ENCODE assay signal across 8 cellular contexts in the genomic region with DNA sequence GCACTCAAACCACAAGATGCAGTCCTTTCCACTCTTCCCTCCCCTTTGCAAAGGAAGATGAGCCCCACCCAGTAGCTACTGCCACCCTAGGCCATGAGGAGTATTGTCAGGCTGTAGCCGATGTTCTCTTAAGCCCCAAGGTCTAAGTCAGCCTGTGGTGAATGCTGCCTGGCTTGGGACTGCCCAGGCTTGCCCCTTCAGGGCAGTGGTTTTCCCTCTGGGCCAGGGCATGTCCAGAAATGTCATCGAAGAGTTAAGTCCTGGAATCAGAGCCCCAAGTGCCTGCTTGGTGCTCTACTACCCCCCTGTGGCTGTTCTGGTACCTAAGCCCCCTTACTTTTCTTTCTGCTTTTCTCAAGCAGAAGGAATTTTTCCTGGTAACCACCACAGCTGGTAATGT. TPM values are rescaled to one million over a fixed set of nuclear protein-coding genes. Genes with fewer than 3 reads are reported as not detected.
A peak's percentile ranks its signal among the peaks of the same experiment; 100 is the strongest.
DNase-seq lines count a peak whose midpoint lies in the region; ATAC-seq, FAIRE-seq and TF ChIP-seq lines count a peak whose summit lies in the region.

No MANE protein-coding gene starts in this region.

- 0 out of 2 replicates have a peak overlapping the region, but pooled peaks have one; percentile 40 for H2AFZ ChIP-seq in K562 (ENCODE audit: low read depth, low read length)

- CTCF ChIA-PET in K562 (lab: Yijun Ruan, JAX; ENCODE audit: low intra/inter-chr PET ratio): no interaction called here

- no peaks in the 10 kb centered on the region for H3K9me1 ChIP-seq in K562 (ENCODE audit: control insufficient read depth, insufficient read depth, low read length)

- H3K9me3 ChIP-seq in K562 (replicated peaks; ENCODE audit: control insufficient read depth, insufficient read depth, low read depth, low read length) (no peaks in the 10 kb centered on the region), ovary (no peaks in the 10 kb centered on the region)

- H3K27ac ChIP-seq in K562 (ENCODE audit: extremely low read depth, low read depth, low read length) (no peak overlapping the region), ovary (no peak overlapping the region)

- no peak for TF ChIP-seq EP300 in K562 (IDR thresholded peaks at IDR 0.05; ENCODE audit: low read length)
- no peak for TF ChIP-seq EP300 in ovary (IDR thresholded peaks at IDR 0.05)

- BruUV-seq in K562 (replicated peaks; lab: Mats Ljungman, UMichigan): no TSS peak

- TF ChIP-seq RAD21 in K562 (CRISPR knock-in tag; conservative IDR thresholded peaks at IDR 0.05 in 1 of 2, IDR thresholded peaks at IDR 0.05 in 1 of 2): peak in 1 of 2 experiments; percentile 39; a peak in 2 of 4 replicates

- H3K4me1 ChIP-seq in K562 (replicated peaks in 1 of 2; ENCODE audit: control insufficient read depth in 2 of 2, insufficient read depth in 2 of 2, low read length in 2 of 2) (no peaks in the 10 kb centered on the region), ovary (ENCODE audit: insufficient read depth) (no peaks in the 10 kb centered on the region)

- no peak overlapping the region for H3K4me3 Mint-ChIP-seq in neural crest cell

- H3K27me3 Mint-ChIP-seq in neural crest cell (ENCODE audit: low read depth): peaks cover 6% of the 10 kb centered on the region

- H3K36me3 ChIP-seq in K562 (ENCODE audit: control insufficient read depth, insufficient read depth, low read length) (no peaks in the 10 kb centered on the region), ovary (no peaks in the 10 kb centered on the region)

- H3K79me2 ChIP-seq in K562 (ENCODE audit: control insufficient read depth, insufficient read depth, low read length): no peaks in the 10 kb centered on the region

- 0% methylated on average over 2 of the region's 2 CpGs for WGBS in K562 (ENCODE audit: insufficient coverage, low coverage, missing lambda C conversion rate)
- WGBS in ovary, 3 donors: 32 to 58% (median 51%) methylated on average over 2 of the region's 2 CpGs

- in situ Hi-C loops in K562 (cut with MboI): no loop called here

- TF ChIP-seq POLR2A in K562 (conservative IDR thresholded peaks at IDR 0.05) (no peak), ovary (IDR thresholded peaks at IDR 0.05) (no peak)

- intact Hi-C loops in K562 (cut with micrococcal nuclease): no loop called here
- intact Hi-C loops in ovary (cut with DNase I): no loop called here
- intact Hi-C loops in left cardiac atrium (cut with DNase I): no loop called here

- H3K9ac ChIP-seq in K562 (ENCODE audit: insufficient read depth in 1 of 2, low read depth in 2 of 2, low read length in 2 of 2): no peak overlapping the region

- H4K20me1 ChIP-seq in K562 (replicated peaks; ENCODE audit: control insufficient read depth, insufficient read depth, low read length): no peaks in the 10 kb centered on the region

- POLR2A ChIA-PET in K562 (lab: Yijun Ruan, JAX): no interaction called here

- no peaks in the 10 kb centered on the region for H3K27me3 ChIP-seq in K562 (ENCODE audit: control insufficient read depth in 2 of 2, insufficient read depth in 2 of 2, low read length in 2 of 2)
- H3K27me3 ChIP-seq in ovary: no peaks in the 10 kb centered on the region

- no peak overlapping the region for H3K4me2 ChIP-seq in K562 (ENCODE audit: insufficient read depth, low read length)

- TF ChIP-seq CTCF in GM10266 (IDR thresholded peaks at IDR 0.05; ENCODE audit: control insufficient read depth, insufficient read depth, low read depth, missing control alignments) (peak; percentile 38), K562 (IDR thresholded peaks at IDR 0.05 in 2 of 3, conservative IDR thresholded peaks at IDR 0.05 in 1 of 3; ENCODE audit: insufficient read depth in 2 of 3, low read depth in 1 of 3, low read length in 3 of 3) (peak; percentile 45 to 49 (median 45)), neural crest cell (conservative IDR thresholded peaks at IDR 0.05) (peak; percentile 41), ovary (IDR thresholded peaks at IDR 0.05) (no peak)

- no peaks in the 10 kb centered on the region for H3K4me1 Mint-ChIP-seq in neural crest cell

- H3K9me3 Mint-ChIP-seq in neural crest cell: peaks cover 7% of the 10 kb centered on the region

- H3K4me3 ChIP-seq in K562 (no peak overlapping the region), ovary (no peak overlapping the region)

- DNase-seq in GM10266 (ENCODE audit: extremely low spot score) (no peak), HT1080 (ENCODE audit: low read depth) (peak; percentile 76), K562 (ENCODE audit: extremely low read depth in 1 of 4, low spot score in 3 of 4) (peak in 1 of 4 experiments; percentile 41), neural crest cell (ENCODE audit: low read depth, low spot score) (no peak), ovary (no peak), NCI-H1930 (lab: John Stamatoyannopoulos, UW) (no peak), left cardiac atrium (no peak)

- H3K27ac Mint-ChIP-seq in neural crest cell (ENCODE audit: unreplicated experiment): no peak overlapping the region

- ATAC-seq in GM21360 (IDR thresholded peaks at IDR 0.05; ENCODE audit: unreplicated experiment) (peak; percentile 80), K562 (peak; percentile 91), left cardiac atrium (no peak)

- FAIRE-seq in K562 (lab: Jason Lieb, UNC): peak; percentile 67

- no peaks in the 10 kb centered on the region for H3K36me3 Mint-ChIP-seq in neural crest cell (ENCODE audit: low read depth)

TF ChIP-seq in K562, 482 proteins besides CTCF, POLR2A, EP300 and RAD21:
- no peak for TF ChIP-seq ZNF57 (CRISPR knock-in tag; IDR thresholded peaks at IDR 0.05)
- 0 out of 2 replicates have a peak, but pooled peaks have one; percentile 8 for TF ChIP-seq SMC3 (conservative IDR thresholded peaks at IDR 0.05; ENCODE audit: insufficient read depth, low read depth, low read length)

RNA-seq across cellular contexts. Expression of a gene that starts 11.8 kb away (rescaled TPM):
- 365 and 374 TPM in 2 replicates for total RNA-seq in HT1080 (2014; rRNA removed; shearing (Covaris generic))
- 1,049 and 1,172 TPM in 2 replicates for polyA plus RNA-seq in HT1080 (2015; cell fraction: cytosol; rRNA removed)
- 1,779 and 2,055 TPM in 2 replicates for polyA plus RNA-seq in HT1080 (2015; cell fraction: nucleus; rRNA removed)
- 215 and 344 TPM in 2 replicates for total RNA-seq in K562 (2011; cell fraction: chromatin; rRNA removed; ENCODE audit: low replicate concordance)
- total RNA-seq in K562 (2011; cell fraction: nucleolus; rRNA removed): 122 and 149 TPM in 2 replicates
- 251 and 270 TPM in 2 replicates for total RNA-seq in K562 (2011; cell fraction: nucleoplasm; rRNA removed)
- 199 and 230 TPM in 2 replicates for total RNA-seq in K562 (2014; rRNA removed)
- total RNA-seq in K562 (2014; rRNA removed; fragmentation: Illumina TruSeq; extraction: Trizol): 378 and 428 TPM in 2 replicates
- 253 and 265 TPM in 2 replicates for total RNA-seq in K562 (2015; rRNA removed; fragmentation: Illumina TruSeq; extraction: Trizol)
- total RNA-seq in K562 (2021): 397 and 412 TPM in 2 replicates
- polyA plus RNA-seq in K562 (2011; rRNA removed): 1,361 and 1,378 TPM in 2 replicates
- 471 and 871 TPM in 2 replicates for polyA plus RNA-seq in K562 (2011; cell fraction: cytosol; rRNA removed)
- 372 and 830 TPM in 2 replicates for polyA plus RNA-seq in K562 (2011; cell fraction: nucleus; rRNA removed)
- polyA plus RNA-seq in K562 (2012): 355 and 529 TPM in 2 replicates
- 332 and 352 TPM in 2 replicates for polyA plus RNA-seq in K562 (2014; fragmentation: Illumina TruSeq; extraction: Trizol)
- polyA plus RNA-seq in K562 (2014; fragmentation: Nextera tagmentation; extraction: Ambion mirVana): 100 to 1,000 TPM; 541 to 543 TPM
- 294 and 317 TPM in 2 replicates for polyA plus RNA-seq in K562 (2014; rRNA removed)
- polyA minus RNA-seq in K562 (2011; rRNA and poly(A)+ RNA removed): 737 and 825 TPM in 2 replicates
- 247 and 288 TPM in 2 replicates for polyA minus RNA-seq in K562 (2011; cell fraction: cytosol; rRNA and poly(A)+ RNA removed)
- polyA minus RNA-seq in K562 (2011; cell fraction: nucleus; rRNA and poly(A)+ RNA removed): 69.6 and 149 TPM in 2 replicates
- total RNA-seq in neural crest cell: 219 and 236 TPM in 2 replicates
- 100 to 1,000 TPM in 6 of 7 donors, 10 to 100 TPM in 1; 73.6 to 216 (median 132) TPM for total RNA-seq in ovary
- 100 to 1,000 TPM in 1 of 2 donors, 10 to 100 TPM in 1; 72.5 to 251 TPM for polyA plus RNA-seq in ovary
- total RNA-seq in left cardiac atrium: 100 to 1,000 TPM; 346 to 453 TPM

RNA-seq across cellular contexts. Expression of a gene that starts 47.2 kb away (rescaled TPM):
- total RNA-seq in HT1080 (2014; rRNA removed; shearing (Covaris generic)): 17.8 and 22.0 TPM in 2 replicates
- 24.4 and 30.9 TPM in 2 replicates for polyA plus RNA-seq in HT1080 (2015; cell fraction: cytosol; rRNA removed)
- 18.7 and 20.3 TPM in 2 replicates for polyA plus RNA-seq in HT1080 (2015; cell fraction: nucleus; rRNA removed)
- total RNA-seq in K562 (2011; cell fraction: chromatin; rRNA removed; ENCODE audit: low replicate concordance): 3.8 and 8.3 TPM in 2 replicates
- total RNA-seq in K562 (2011; cell fraction: nucleolus; rRNA removed): 2.7 and 2.8 TPM in 2 replicates
- total RNA-seq in K562 (2011; cell fraction: nucleoplasm; rRNA removed): 5.7 and 6.9 TPM in 2 replicates
- total RNA-seq in K562 (2014; rRNA removed) (10.9 and 16.1 TPM in 2 replicates), K562 (2014; rRNA removed; fragmentation: Illumina TruSeq; extraction: Trizol) (28.1 and 31.4 TPM in 2 replicates), K562 (2015; rRNA removed; fragmentation: Illumina TruSeq; extraction: Trizol) (20.6 and 20.8 TPM in 2 replicates), K562 (2021) (18.6 and 19.1 TPM in 2 replicates), neural crest cell (44.4 and 46.7 TPM in 2 replicates), ovary (10 to 100 TPM; 15.0 to 26.9 (median 18.3) TPM), left cardiac atrium (10 to 100 TPM; 20.3 to 20.8 TPM)
- polyA plus RNA-seq in K562 (2011; rRNA removed) (32.9 and 42.1 TPM in 2 replicates), K562 (2014; fragmentation: Illumina TruSeq; extraction: Trizol) (26.2 and 30.3 TPM in 2 replicates), K562 (2014; fragmentation: Nextera tagmentation; extraction: Ambion mirVana) (10 to 100 TPM; 19.3 to 36.5 TPM), K562 (2014; rRNA removed) (16.7 and 17.7 TPM in 2 replicates), ovary (10 to 100 TPM; 14.3 to 22.9 TPM)
- polyA plus RNA-seq in K562 (2011; cell fraction: cytosol; rRNA removed): 17.4 and 21.0 TPM in 2 replicates
- 5.1 and 7.7 TPM in 2 replicates for polyA plus RNA-seq in K562 (2011; cell fraction: nucleus; rRNA removed)
- 17.5 and 18.3 TPM in 2 replicates for polyA plus RNA-seq in K562 (2012)
- 34.1 and 43.3 TPM in 2 replicates for polyA minus RNA-seq in K562 (2011; rRNA and poly(A)+ RNA removed)
- 9.6 and 12.9 TPM in 2 replicates for polyA minus RNA-seq in K562 (2011; cell fraction: cytosol; rRNA and poly(A)+ RNA removed)
- 4.8 and 6.9 TPM in 2 replicates for polyA minus RNA-seq in K562 (2011; cell fraction: nucleus; rRNA and poly(A)+ RNA removed)

Comparison
In these comparisons a context has a peak if more than half of its experiments do, and no peak if none do; other contexts are left out.
1. CTCF ChIP-seq: peak in GM10266 (single experiment), K562 (3 of 3) and neural crest cell (single experiment); none in ovary (0 of 3).
2. ATAC-seq: peak in GM21360 (single experiment) and K562 (single experiment); none in left cardiac atrium (0 of 2).